16 cellular contexts compared by ENCODE assay signal in genomic region chr16:82874672-82875071, GRCh38.
DNase-seq lines count a peak whose midpoint lies in the region; ATAC-seq and TF ChIP-seq lines count a peak whose summit lies in the region.
"Had no signal": no experiment of that assay in that cellular context is flagged by ENCODE, and none has a peak within 500 bp of the region (broad histone marks: within the 10 kb centered on the region; RNA-seq: fewer than 3 reads in every experiment).

No MANE protein-coding gene starts in this region.

- intact Hi-C loops in ascending aorta (cut with DNase I), result no loop called here
- intact Hi-C loops in spleen (cut with DNase I; ENCODE audit: low total_unique reads), result no loop called here

- no peak overlapping the region for H3K4me3 ChIP-seq in ascending aorta
- H3K4me3 ChIP-seq in spleen, result no peak overlapping the region
- H3K4me3 ChIP-seq: BLaER1, HAP-1 had no signal

- H3K36me3 ChIP-seq in ascending aorta, result no peaks in the 10 kb centered on the region
- no peaks in the 10 kb centered on the region for H3K36me3 ChIP-seq in spleen
- H3K36me3 ChIP-seq: BLaER1, HAP-1 had no signal

- no peaks in the 10 kb centered on the region for H3K27me3 Mint-ChIP-seq in activated T-cell treated with anti-CD3 and anti-CD28 coated beads, Interleukin-2, amount 50 U/mL, for 72 hours (ENCODE audit: low read depth)
- peaks cover under 1% of the 10 kb centered on the region for H3K27me3 Mint-ChIP-seq in activated T-cell treated with anti-CD3 and anti-CD28 coated beads, Interleukin-2, amount 50 U/mL, for 4 hours (ENCODE audit: low read depth)
- peaks cover 5 to 6% of the 10 kb centered on the region in 2 donors for H3K27me3 Mint-ChIP-seq in natural killer cell treated with Interleukin-12 subunit alpha and Interleukin-12 subunit beta and Interleukin-15 and Interleukin-18, amount 100 ng/mL, for 72 hours

- peaks cover 0 to 8% of the 10 kb centered on the region in 2 donors for H3K9me3 ChIP-seq in ascending aorta
- H3K9me3 ChIP-seq in spleen, result peaks cover 0 to 22% (median 11%) of the 10 kb centered on the region in 8 donors
- H3K9me3 ChIP-seq: BLaER1, Caco-2, HAP-1 had no signal

- peaks cover 0 to 4% of the 10 kb centered on the region in 2 donors for H3K36me3 Mint-ChIP-seq in activated T-cell treated with anti-CD3 and anti-CD28 coated beads, Interleukin-2, amount 50 U/mL, for 72 hours (ENCODE audit: insufficient read depth in 2 of 2)
- H3K36me3 Mint-ChIP-seq in activated T-cell treated with anti-CD3 and anti-CD28 coated beads, Interleukin-2, amount 50 U/mL, for 4 hours (ENCODE audit: insufficient read depth), result no peaks in the 10 kb centered on the region
- H3K36me3 Mint-ChIP-seq in natural killer cell treated with Interleukin-12 subunit alpha and Interleukin-12 subunit beta and Interleukin-15 and Interleukin-18, amount 100 ng/mL, for 72 hours, result peaks cover 6% of the 10 kb centered on the region

- H3K9me3 Mint-ChIP-seq in activated T-cell treated with anti-CD3 and anti-CD28 coated beads, Interleukin-2, amount 50 U/mL, for 72 hours, result peaks cover 6 to 9% of the 10 kb centered on the region in 2 donors
- H3K9me3 Mint-ChIP-seq in activated T-cell treated with anti-CD3 and anti-CD28 coated beads, Interleukin-2, amount 50 U/mL, for 4 hours, result peaks cover 9% of the 10 kb centered on the region
- H3K9me3 Mint-ChIP-seq in natural killer cell treated with Interleukin-12 subunit alpha and Interleukin-12 subunit beta and Interleukin-15 and Interleukin-18, amount 100 ng/mL, for 72 hours, result peaks cover 5% of the 10 kb centered on the region

- H3K4me1 ChIP-seq in ascending aorta (peaks cover 0 to 13% of the 10 kb centered on the region in 2 donors), spleen (no peaks in the 10 kb centered on the region)
- H3K4me1 ChIP-seq: BLaER1, Caco-2, HAP-1 had no signal

- no peak for ATAC-seq in activated T-cell treated with anti-CD3 and anti-CD28 coated beads, Interleukin-2, amount 50 U/mL, for 72 hours (replicated peaks in 1 of 2)
- ATAC-seq in activated T-cell treated with anti-CD3 and anti-CD28 coated beads, Interleukin-2, amount 50 U/mL, for 4 hours, result no peak
- no peak for ATAC-seq in natural killer cell treated with Interleukin-12 subunit alpha and Interleukin-12 subunit beta and Interleukin-15 and Interleukin-18, amount 100 ng/mL, for 72 hours

- H3K4me3 Mint-ChIP-seq in activated T-cell treated with anti-CD3 and anti-CD28 coated beads, Interleukin-2, amount 50 U/mL, for 72 hours, result no peak overlapping the region
- no peak overlapping the region for H3K4me3 Mint-ChIP-seq in activated T-cell treated with anti-CD3 and anti-CD28 coated beads, Interleukin-2, amount 50 U/mL, for 4 hours
- no peak overlapping the region for H3K4me3 Mint-ChIP-seq in natural killer cell treated with Interleukin-12 subunit alpha and Interleukin-12 subunit beta and Interleukin-15 and Interleukin-18, amount 100 ng/mL, for 72 hours
- H3K4me3 Mint-ChIP-seq: CD8-positive, alpha-beta memory T cell had no signal

- WGBS in spleen, 5 donors, result 84 to 96% (median 87%) methylated on average over 1 of the region's 1 CpG

- TF ChIP-seq POLR2A in spleen (IDR thresholded peaks at IDR 0.05), result no peak

- H3K27ac Mint-ChIP-seq in activated T-cell treated with anti-CD3 and anti-CD28 coated beads, Interleukin-2, amount 50 U/mL, for 72 hours, result peak overlapping the region; percentile 27
- H3K27ac Mint-ChIP-seq in natural killer cell treated with Interleukin-12 subunit alpha and Interleukin-12 subunit beta and Interleukin-15 and Interleukin-18, amount 100 ng/mL, for 72 hours, result no peak overlapping the region
- H3K27ac Mint-ChIP-seq: CD8-positive, alpha-beta memory T cell had no signal

- H3K4me1 Mint-ChIP-seq in activated T-cell treated with anti-CD3 and anti-CD28 coated beads, Interleukin-2, amount 50 U/mL, for 72 hours (ENCODE audit: low read depth), result no peaks in the 10 kb centered on the region
- H3K4me1 Mint-ChIP-seq in activated T-cell treated with anti-CD3 and anti-CD28 coated beads, Interleukin-2, amount 50 U/mL, for 4 hours (ENCODE audit: low read depth), result no peaks in the 10 kb centered on the region
- H3K4me1 Mint-ChIP-seq in natural killer cell treated with Interleukin-12 subunit alpha and Interleukin-12 subunit beta and Interleukin-15 and Interleukin-18, amount 100 ng/mL, for 72 hours (ENCODE audit: low read depth in 2 of 2), result peaks cover 0 to 6% of the 10 kb centered on the region in 2 donors
- H3K4me1 Mint-ChIP-seq: CD8-positive, alpha-beta memory T cell had no signal

- DNase-seq in activated T-cell treated with anti-CD3 and anti-CD28 coated beads, Interleukin-2, amount 50 U/mL, for 72 hours, result no peak
- no peak for DNase-seq in activated T-cell treated with anti-CD3 and anti-CD28 coated beads, Interleukin-2, amount 50 U/mL, for 4 hours
- DNase-seq in ascending aorta (ENCODE audit: low spot score in 2 of 2) (no peak), iPS DF 4.7 (ENCODE audit: extremely low read depth, low spot score) (peak; percentile 41), spleen (no peak)
- DNase-seq in stimulated activated CD4-positive, alpha-beta T cell treated with anti-CD3 and anti-CD28 coated beads, Interleukin-4, amount 100 ng/mL, for 1 hour, result no peak
- no peak for DNase-seq in natural killer cell treated with Interleukin-12 subunit alpha and Interleukin-12 subunit beta and Interleukin-15 and Interleukin-18, amount 100 ng/mL, for 72 hours (ENCODE audit: low spot score)
- DNase-seq: 8988T; AML-193; Caco-2; CD8-positive, alpha-beta memory T cell; DND-41; GDM1; GOT3 had no signal

- H3K27ac ChIP-seq in ascending aorta (peak overlapping the region; percentile 62 to 70), spleen (no peak overlapping the region)
- H3K27ac ChIP-seq: BLaER1 had no signal

- TF ChIP-seq CTCF in ascending aorta (IDR thresholded peaks at IDR 0.05) (no peak), spleen (IDR thresholded peaks at IDR 0.05 in 8 of 11, conservative IDR thresholded peaks at IDR 0.05 in 3 of 11) (no peak)

- H3K27me3 ChIP-seq in ascending aorta (no peaks in the 10 kb centered on the region), spleen (replicated peaks in 1 of 7) (peaks cover 0 to 8% (median 0%) of the 10 kb centered on the region in 7 donors)
- H3K27me3 ChIP-seq: BLaER1 had no signal

Comparison
In these comparisons a context has a peak if more than half of its experiments do, and no peak if none do; other contexts are left out.
1. H3K27ac ChIP-seq: peak in ascending aorta (2 of 2); none in spleen (0 of 8).